ENCODE assay signal across 7 cellular contexts in genomic region chr16:3527216-3527829, GRCh38. TPM values are rescaled to one million over a fixed set of nuclear protein-coding genes. Genes with fewer than 3 reads are reported as not detected.
DNase-seq lines count a peak whose midpoint lies in the region; ATAC-seq and TF ChIP-seq lines count a peak whose summit lies in the region.
"Not testable (repeated sequence)": the region's sequence is repeated elsewhere in the genome, so short reads cannot be mapped to it uniquely, and the experiment has no call there.

No MANE protein-coding gene starts in this region.

- H3K9me3 ChIP-seq in SJCRH30 (replicated peaks); smooth muscle cell (replicated peaks; ENCODE audit: low read depth): not testable (repeated sequence)
- peaks cover 12% of the 10 kb centered on the region for H3K9me3 ChIP-seq in endodermal cell (ENCODE audit: control insufficient read depth, low read length)

- H3K27ac ChIP-seq in SJCRH30; endodermal cell (ENCODE audit: low read depth, low read length); smooth muscle cell (ENCODE audit: low read depth): not testable (repeated sequence)

- TF ChIP-seq CTCF in GM12865 (IDR thresholded peaks at IDR 0.05; ENCODE audit: insufficient read depth, low read depth, low read length, missing control alignments): peak; percentile 69
- peak; percentile 74 for TF ChIP-seq CTCF in endodermal cell (conservative IDR thresholded peaks at IDR 0.05)
- peak; percentile 45 for TF ChIP-seq CTCF in smooth muscle cell (IDR thresholded peaks at IDR 0.05; ENCODE audit: borderline replicate concordance, insufficient read depth, poor library complexity, severe bottlenecking)

- not testable (repeated sequence) for H3K4me2 ChIP-seq in smooth muscle cell

- not testable (repeated sequence) for H3F3A ChIP-seq in smooth muscle cell (ENCODE audit: low read depth)

- H3K27ac Mint-ChIP-seq in endodermal cell: not testable (repeated sequence)

- H3K4me3 ChIP-seq in GM12865 (ENCODE audit: low read depth, low read length); SJCRH30; endodermal cell (ENCODE audit: low read length); smooth muscle cell: not testable (repeated sequence)

- not testable (repeated sequence) for H2AFZ ChIP-seq in smooth muscle cell (ENCODE audit: low read depth)

- H3K36me3 ChIP-seq in SJCRH30; smooth muscle cell (ENCODE audit: low read depth): not testable (repeated sequence)
- H3K36me3 ChIP-seq in endodermal cell (ENCODE audit: control insufficient read depth, insufficient read depth, low read length): peaks cover 60% of the 10 kb centered on the region

- H3K4me3 Mint-ChIP-seq in activated T-cell treated with anti-CD3 and anti-CD28 coated beads, Interleukin-2, amount 50 U/mL, for 4 hours; endodermal cell: not testable (repeated sequence)

- H3K27me3 ChIP-seq in SJCRH30; endodermal cell (ENCODE audit: control insufficient read depth, insufficient read depth, low read length, poor library complexity, severe bottlenecking); smooth muscle cell (ENCODE audit: low read depth): not testable (repeated sequence)

- H3K27me3 Mint-ChIP-seq in activated T-cell treated with anti-CD3 and anti-CD28 coated beads, Interleukin-2, amount 50 U/mL, for 4 hours (ENCODE audit: low read depth); endodermal cell (ENCODE audit: insufficient read depth): not testable (repeated sequence)

- not testable (repeated sequence) for H3K4me1 ChIP-seq in SJCRH30; endodermal cell (ENCODE audit: control insufficient read depth, insufficient read depth, low read length); smooth muscle cell (ENCODE audit: low read depth)

- 90 to 96% methylated on average over 5 to 12 of the region's 12 CpGs for WGBS in endodermal cell (ENCODE audit: insufficient coverage in 1 of 2, insufficient read length in 1 of 2), 2 experiments
- WGBS in smooth muscle cell (ENCODE audit: low lambda C conversion rate): 75% methylated on average over 12 of the region's 12 CpGs

- not testable (repeated sequence) for H3K79me2 ChIP-seq in smooth muscle cell (ENCODE audit: low read depth)

- DNase-seq in GM12865 (ENCODE audit: low read depth) (peak; percentile 74), NCI-H1436 (lab: John Stamatoyannopoulos, UW) (peak; percentile 4), SJCRH30 (peak; percentile 76 to 78), endodermal cell (peak; percentile 88), left lobe of liver (ENCODE audit: low spot score) (peak; percentile 83)
- DNase-seq in activated T-cell treated with anti-CD3 and anti-CD28 coated beads, Interleukin-2, amount 50 U/mL, for 4 hours: peak; percentile 41
- DNase-seq in smooth muscle cell (lab: John Stamatoyannopoulos, UW; ENCODE audit: unreplicated experiment): not testable (repeated sequence)

- peaks cover 16% of the 10 kb centered on the region for H3K36me3 Mint-ChIP-seq in activated T-cell treated with anti-CD3 and anti-CD28 coated beads, Interleukin-2, amount 50 U/mL, for 4 hours (ENCODE audit: insufficient read depth)
- H3K36me3 Mint-ChIP-seq in endodermal cell (ENCODE audit: low read depth): peaks cover 75% of the 10 kb centered on the region

- ATAC-seq in activated T-cell treated with anti-CD3 and anti-CD28 coated beads, Interleukin-2, amount 50 U/mL, for 4 hours: not testable (repeated sequence)
- ATAC-seq in left lobe of liver: peak; percentile 49

- not testable (repeated sequence) for H4K20me1 ChIP-seq in smooth muscle cell (ENCODE audit: low read depth)

- not testable (repeated sequence) for H3K9me3 Mint-ChIP-seq in activated T-cell treated with anti-CD3 and anti-CD28 coated beads, Interleukin-2, amount 50 U/mL, for 4 hours
- peaks cover 15% of the 10 kb centered on the region for H3K9me3 Mint-ChIP-seq in endodermal cell

- not testable (repeated sequence) for H3K9ac ChIP-seq in endodermal cell (ENCODE audit: extremely low read depth, low read length, poor library complexity, severe bottlenecking); smooth muscle cell (ENCODE audit: low read depth)

- peaks cover 12% of the 10 kb centered on the region for H3K4me1 Mint-ChIP-seq in activated T-cell treated with anti-CD3 and anti-CD28 coated beads, Interleukin-2, amount 50 U/mL, for 4 hours (ENCODE audit: low read depth)
- H3K4me1 Mint-ChIP-seq in endodermal cell: not testable (repeated sequence)

RNA-seq across cellular contexts. Expression of gene CLUAP1, which starts 26.5 kb away (rescaled TPM):
- total RNA-seq in SJCRH30 (2014; rRNA removed; shearing (Covaris generic)): 5.2 and 7.1 TPM in 2 replicates
- 10 to 100 TPM; 12.0 to 15.0 (median 14.8) TPM for total RNA-seq in activated T-cell treated with anti-CD3 and anti-CD28 coated beads, Interleukin-2, amount 50 U/mL, for 4 hours
- total RNA-seq in endodermal cell (10 to 100 TPM; 27.4 to 36.8 TPM), left lobe of liver (6.8 TPM), smooth muscle cell (16.5 and 20.5 TPM in 2 replicates)
- polyA plus RNA-seq in endodermal cell (2013, experiment 1 of 2): 34.2 TPM
- 22.5 TPM for polyA plus RNA-seq in endodermal cell (2013, experiment 2 of 2)
- polyA plus RNA-seq in smooth muscle cell: 18.7 and 18.9 TPM in 2 replicates

RNA-seq across cellular contexts. Expression of gene C16orf90, which starts 32.0 kb away (rescaled TPM):
- not detected in 2 replicates for total RNA-seq in SJCRH30 (2014; rRNA removed; shearing (Covaris generic))
- not detected for total RNA-seq in activated T-cell treated with anti-CD3 and anti-CD28 coated beads, Interleukin-2, amount 50 U/mL, for 4 hours
- total RNA-seq in endodermal cell: not detected
- polyA plus RNA-seq in endodermal cell (2013, experiment 1 of 2): not detected
- not detected for polyA plus RNA-seq in endodermal cell (2013, experiment 2 of 2)
- total RNA-seq in left lobe of liver: not detected
- not detected in 2 replicates for total RNA-seq in smooth muscle cell
- polyA plus RNA-seq in smooth muscle cell: not detected in 2 replicates

RNA-seq across cellular contexts. Expression of gene NLRC3, which starts 49.9 kb away (rescaled TPM):
- total RNA-seq in SJCRH30 (2014; rRNA removed; shearing (Covaris generic)): 0.02 and 0.05 TPM in 2 replicates
- total RNA-seq in activated T-cell treated with anti-CD3 and anti-CD28 coated beads, Interleukin-2, amount 50 U/mL, for 4 hours: 1 to 10 TPM; 7.8 to 8.3 (median 7.9) TPM
- total RNA-seq in endodermal cell: under 1 TPM; 0.11 to 0.18 TPM
- 0.14 TPM for polyA plus RNA-seq in endodermal cell (2013, experiment 1 of 2)
- 0.04 TPM for polyA plus RNA-seq in endodermal cell (2013, experiment 2 of 2)
- 0.81 TPM for total RNA-seq in left lobe of liver
- total RNA-seq in smooth muscle cell: not detected in 2 replicates
- 0.02 and 0.48 TPM in 2 replicates for polyA plus RNA-seq in smooth muscle cell
